Comparison of ENCODE assay signal across 36 cellular contexts in the genomic region with DNA sequence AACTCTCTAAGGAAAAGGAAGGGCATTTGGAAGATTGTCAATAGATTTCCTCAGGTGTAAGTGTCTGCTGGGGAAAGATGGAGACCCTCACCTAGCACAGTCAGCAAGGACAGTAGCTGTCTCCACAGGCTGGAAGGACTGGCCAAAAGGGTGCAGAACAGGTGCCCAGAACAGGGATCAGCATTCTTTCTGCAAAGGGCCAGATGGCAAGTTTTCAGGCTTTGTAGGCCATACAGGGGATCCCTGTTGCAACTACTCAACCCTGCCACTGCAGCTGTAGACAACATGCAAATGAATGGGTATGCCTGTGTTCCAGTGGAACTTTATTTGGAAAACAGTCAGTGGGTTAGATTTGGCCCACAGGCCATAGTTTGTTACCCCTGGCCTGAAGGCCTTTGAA. TPM values are rescaled to one million over a fixed set of nuclear protein-coding genes. Genes with fewer than 3 reads are reported as not detected.
"Had no signal": no experiment of that assay in that cellular context is flagged by ENCODE, and none has a peak within 500 bp of the region (broad histone marks: within the 10 kb centered on the region; RNA-seq: fewer than 3 reads in every experiment).

No MANE protein-coding gene starts in this region.

- H3K4me3 Mint-ChIP-seq: activated CD4-positive, alpha-beta T cell treated with anti-CD3 and anti-CD28 coated beads for 36 hours; activated CD4-positive, alpha-beta T cell treated with anti-CD3 and anti-CD28 coated beads, Interleukin-2, amount 10 ng/mL, durations not matched to agents 7 days and 5 days; activated naive CD4-positive, alpha-beta T cell treated with anti-CD3 and anti-CD28 coated beads, Interleukin-2, amount 10 ng/mL, durations not matched to agents 7 days and 5 days; activated naive CD8-positive, alpha-beta T cell; activated naive CD8-positive, alpha-beta T cell treated with anti-CD3 and anti-CD28 coated beads, Interleukin-2, amount 50 U/mL, for 24 hours; activated T-cell treated with anti-CD3 and anti-CD28 coated beads, Interleukin-2, amount 50 U/mL, for 4 hours; brain; T-helper 1 cell treated with Interleukin-12 subunit alpha and Interleukin-12 subunit beta and Interleukin-4 antibody, amounts not matched to agents 30 μg/mL and 1 μg/mL, for 36 hours; T-helper 2 cell treated with Interferon-gamma antibody and Interleukin-4, amounts not matched to agents 5 μg/mL and 100 μg/mL, for 36 hours; WTC11 had no signal

- H3K9me3 ChIP-seq: SJCRH30 had no signal

- H3K27me3 Mint-ChIP-seq: activated CD4-positive, alpha-beta T cell treated with anti-CD3 and anti-CD28 coated beads for 36 hours; brain had no signal

- H3K4me3 ChIP-seq: K562, SJCRH30, SK-N-MC had no signal

- ATAC-seq: activated CD4-positive, alpha-beta T cell treated with anti-CD3 and anti-CD28 coated beads for 36 hours; activated CD4-positive, CD25-positive, alpha-beta regulatory T cell treated with anti-CD3 and anti-CD28 coated beads, Interleukin-2, amount 50 U/mL, for 24 hours; activated naive CD8-positive, alpha-beta T cell treated with anti-CD3 and anti-CD28 coated beads, Interleukin-2, amount 50 U/mL, for 24 hours; activated T-cell treated with anti-CD3 and anti-CD28 coated beads, Interleukin-2, amount 50 U/mL, for 4 hours; K562; Panc1; WTC11 had no signal

- H3K27ac ChIP-seq: SJCRH30, SK-N-MC had no signal

- H3K27ac Mint-ChIP-seq: activated CD4-positive, alpha-beta T cell treated with anti-CD3 and anti-CD28 coated beads for 36 hours; activated CD4-positive, alpha-beta T cell treated with anti-CD3 and anti-CD28 coated beads, Interleukin-2, amount 10 ng/mL, durations not matched to agents 7 days and 5 days; activated naive CD4-positive, alpha-beta T cell treated with anti-CD3 and anti-CD28 coated beads, Interleukin-2, amount 10 ng/mL, durations not matched to agents 7 days and 5 days; activated naive CD8-positive, alpha-beta T cell; activated naive CD8-positive, alpha-beta T cell treated with anti-CD3 and anti-CD28 coated beads, Interleukin-2, amount 50 U/mL, for 24 hours; brain; T-helper 1 cell treated with Interleukin-12 subunit alpha and Interleukin-12 subunit beta and Interleukin-4 antibody, amounts not matched to agents 30 μg/mL and 1 μg/mL, for 36 hours; T-helper 2 cell treated with Interferon-gamma antibody and Interleukin-4, amounts not matched to agents 5 μg/mL and 100 μg/mL, for 36 hours; WTC11 had no signal

- H3K4me1 ChIP-seq: SJCRH30 had no signal

- H3K4me1 Mint-ChIP-seq: activated naive CD4-positive, alpha-beta T cell treated with anti-CD3 and anti-CD28 coated beads, Interleukin-2, amount 10 ng/mL, durations not matched to agents 7 days and 5 days had no signal

- H3K36me3 Mint-ChIP-seq: activated naive CD4-positive, alpha-beta T cell treated with anti-CD3 and anti-CD28 coated beads, Interleukin-2, amount 10 ng/mL, durations not matched to agents 7 days and 5 days; activated naive CD8-positive, alpha-beta T cell; brain; WTC11 had no signal

- DNase-seq: activated CD4-positive, alpha-beta T cell treated with anti-CD3 and anti-CD28 coated beads for 36 hours; activated CD4-positive, alpha-beta T cell treated with anti-CD3 and anti-CD28 coated beads, Interleukin-2, amount 10 ng/mL, durations not matched to agents 7 days and 5 days; activated CD4-positive, alpha-beta T cell treated with anti-CD3 and anti-CD28 coated beads, Interleukin-2, amount 50 U/mL, for 48 hours; activated CD8-positive, alpha-beta memory T cell treated with anti-CD3 and anti-CD28 coated beads, Interleukin-2, amount 50 U/mL, for 4 hours; activated effector memory CD4-positive, alpha-beta T cell treated with Interleukin-2 at 50 U/mL for 16 hours; activated naive CD4-positive, alpha-beta T cell treated with anti-CD3 and anti-CD28 coated beads, Interleukin-2, amount 10 ng/mL, durations not matched to agents 7 days and 5 days; activated naive CD8-positive, alpha-beta T cell treated with anti-CD3 and anti-CD28 coated beads, Interleukin-2, amount 50 U/mL, for 24 hours; activated T-cell treated with anti-CD3 and anti-CD28 coated beads for 4 hours; activated T-cell treated with anti-CD3 and anti-CD28 coated beads, Interleukin-2, amount 50 U/mL, for 4 hours; anterior cingulate cortex; caudate nucleus; cerebellar nuclear complex; NCI-H1105 treated with DMSO at 0.1 percent for 48 hours; NCI-H1436; NCI-H1694; NCI-H1930; NCI-H2081 treated with DMSO at 0.1 percent for 48 hours; NCI-H510A; NCI-H69; NK-92 treated with Interleukin-12 subunit alpha and Interleukin-12 subunit beta, amount 100 ng/mL, for 24 hours; OCI-M1; SHP77; SJCRH30 had no signal

- H3K27me3 ChIP-seq: SJCRH30 had no signal

- H3K9me3 Mint-ChIP-seq: activated CD4-positive, alpha-beta T cell treated with anti-CD3 and anti-CD28 coated beads, Interleukin-2, amount 10 ng/mL, durations not matched to agents 7 days and 5 days; activated naive CD4-positive, alpha-beta T cell treated with anti-CD3 and anti-CD28 coated beads, Interleukin-2, amount 10 ng/mL, durations not matched to agents 7 days and 5 days; activated naive CD8-positive, alpha-beta T cell treated with anti-CD3 and anti-CD28 coated beads, Interleukin-2, amount 50 U/mL, for 24 hours; activated T-cell treated with anti-CD3 and anti-CD28 coated beads, Interleukin-2, amount 50 U/mL, for 4 hours; T-helper 1 cell treated with Interleukin-12 subunit alpha and Interleukin-12 subunit beta and Interleukin-4 antibody, amounts not matched to agents 30 μg/mL and 1 μg/mL, for 36 hours; T-helper 2 cell treated with Interferon-gamma antibody and Interleukin-4, amounts not matched to agents 5 μg/mL and 100 μg/mL, for 36 hours; WTC11 had no signal

- FAIRE-seq: bronchial epithelial cell, K562, TTC549 had no signal

- H3K36me3 ChIP-seq: SJCRH30 had no signal

RNA-seq across cellular contexts. Expression of a gene that starts 8.1 kb away (rescaled TPM):
- total RNA-seq: activated CD4-positive, alpha-beta T cell treated with anti-CD3 and anti-CD28 coated beads, Interleukin-2, amount 10 ng/mL, durations not matched to agents 7 days and 5 days; bronchial epithelial cell; K562; M059J; RPMI7951; SJCRH30; WTC11 had no signal
- polyA plus RNA-seq: K562 had no signal
